17 cellular contexts compared by ENCODE assay signal in the genomic region with DNA sequence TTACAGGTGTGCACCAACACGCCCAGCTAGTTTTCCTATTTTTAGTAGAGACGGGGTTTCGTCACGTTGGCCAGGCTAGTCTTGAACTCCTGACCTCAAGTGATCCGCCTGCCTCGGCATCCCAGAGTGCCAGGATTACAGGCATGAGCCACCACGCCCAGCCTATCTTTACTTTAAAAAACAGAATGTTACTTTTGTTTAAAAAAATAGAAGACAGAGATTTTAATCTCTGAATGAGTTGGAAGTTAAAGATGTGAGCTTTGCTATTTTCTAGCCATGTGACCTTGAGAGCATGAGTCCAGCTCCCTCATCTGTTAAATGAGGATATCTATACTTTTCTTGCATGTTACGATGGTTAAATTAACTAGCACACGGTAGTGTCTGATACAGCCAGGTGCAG. TPM values are rescaled to one million over a fixed set of nuclear protein-coding genes. Genes with fewer than 3 reads are reported as not detected.
DNase-seq lines count a peak whose midpoint lies in the region; ATAC-seq and TF ChIP-seq lines count a peak whose summit lies in the region.
"Had no signal": no experiment of that assay in that cellular context is flagged by ENCODE, and none has a peak within 500 bp of the region (broad histone marks: within the 10 kb centered on the region; RNA-seq: fewer than 3 reads in every experiment).

No MANE protein-coding gene starts in this region.

- H3K27ac ChIP-seq in mammary epithelial cell (ENCODE audit: insufficient read depth, low read depth, low read length) = no peak overlapping the region
- H3K27ac ChIP-seq: 22Rv1, A549, BLaER1 had no signal

- H4K20me1 ChIP-seq in mammary epithelial cell (ENCODE audit: insufficient read depth, low read length) = no peaks in the 10 kb centered on the region

- H3K4me3 ChIP-seq in mammary epithelial cell (replicated peaks in 1 of 3; ENCODE audit: insufficient read depth in 1 of 3, low read depth in 2 of 3, low read length in 3 of 3) = no peak overlapping the region
- H3K4me3 ChIP-seq: A549, BLaER1 had no signal

- H3K9me3 Mint-ChIP-seq in MCF 10A (ENCODE audit: unreplicated experiment) = no peaks in the 10 kb centered on the region
- H3K9me3 Mint-ChIP-seq in activated CD4-positive, alpha-beta T cell treated with anti-CD3 and anti-CD28 coated beads for 36 hours (ENCODE audit: low read depth) = no peaks in the 10 kb centered on the region
- H3K9me3 Mint-ChIP-seq: CD4-positive, alpha-beta memory T cell; IgD-negative memory B cell had no signal

- peaks cover 11% of the 10 kb centered on the region for H3K79me2 ChIP-seq in mammary epithelial cell (ENCODE audit: insufficient read depth, low read length)

- H3K4me1 ChIP-seq in mammary epithelial cell (ENCODE audit: insufficient read depth, low read length) = peaks cover 4% of the 10 kb centered on the region
- H3K4me1 ChIP-seq: A549, BLaER1 had no signal

- no peak overlapping the region for H3K4me3 Mint-ChIP-seq in MCF 10A (ENCODE audit: unreplicated experiment)
- H3K4me3 Mint-ChIP-seq in activated CD4-positive, alpha-beta T cell treated with anti-CD3 and anti-CD28 coated beads for 36 hours = no peak overlapping the region
- H3K4me3 Mint-ChIP-seq: CD14-positive monocyte; CD4-positive, alpha-beta memory T cell had no signal

- no peak for TF ChIP-seq CTCF in MCF 10A (IDR thresholded peaks at IDR 0.05; ENCODE audit: unreplicated experiment)
- TF ChIP-seq CTCF in mammary epithelial cell (conservative IDR thresholded peaks at IDR 0.05 in 1 of 2, IDR thresholded peaks at IDR 0.05 in 1 of 2; ENCODE audit: extremely low read depth in 1 of 2, insufficient read depth in 1 of 2, low read depth in 1 of 2, low read length in 2 of 2) = no peak

- H3K4me2 ChIP-seq in mammary epithelial cell (ENCODE audit: insufficient read depth, low read depth, low read length) = no peak overlapping the region
- H3K4me2 ChIP-seq: A549, BLaER1 had no signal

- no peaks in the 10 kb centered on the region for H3K36me3 ChIP-seq in mammary epithelial cell (ENCODE audit: insufficient read depth, low read length)
- H3K36me3 ChIP-seq: BLaER1 had no signal

- H2AFZ ChIP-seq in mammary epithelial cell (ENCODE audit: low read depth, low read length) = no peak overlapping the region

- dilution Hi-C loops in mammary epithelial cell (cut with HindIII; ENCODE audit: low sequenced_read_pairs) = no loop called here

- no peaks in the 10 kb centered on the region for H3K4me1 Mint-ChIP-seq in MCF 10A (ENCODE audit: insufficient read depth, unreplicated experiment)
- no peaks in the 10 kb centered on the region for H3K4me1 Mint-ChIP-seq in activated CD4-positive, alpha-beta T cell treated with anti-CD3 and anti-CD28 coated beads for 36 hours

- no peak overlapping the region for H3K9ac ChIP-seq in mammary epithelial cell (ENCODE audit: insufficient read depth, low read length)
- H3K9ac ChIP-seq: BLaER1 had no signal

- BruUV-seq in MCF 10A (replicated peaks; lab: Mats Ljungman, UMichigan) (no TSS peak), mammary epithelial cell (replicated peaks; lab: Mats Ljungman, UMichigan) (no TSS peak)

- ATAC-seq in activated CD4-positive, alpha-beta T cell treated with anti-CD3 and anti-CD28 coated beads for 36 hours = no peak
- no peak for ATAC-seq in sciatic nerve
- ATAC-seq in GM18519 (IDR thresholded peaks at IDR 0.05; ENCODE audit: low FRiP score, unreplicated experiment) = no peak
- ATAC-seq: A549 had no signal

- intact Hi-C loops in MCF 10A (cut with micrococcal nuclease) = no loop called here
- intact Hi-C loops in mammary epithelial cell (cut with micrococcal nuclease) = loop anchor here (5.0 kb wide), 1 partner anchor 33 kb away; no protein-coding TSS in a partner anchor
- intact Hi-C loops in posterior vena cava (cut with DNase I) = no loop called here
- intact Hi-C loops in activated CD4-positive, alpha-beta T cell treated with anti-CD3 and anti-CD28 coated beads for 36 hours (cut with DNase I, micrococcal nuclease) = loop anchor here (5.0 to 10.0 kb wide), 7 partner anchors 225 to 1835 kb away; partner anchors contain the start of genes ADGRB2 (in 1 of the 2), LAPTM5 (in 1 of the 2), MECR (in 1 of the 2) and PTP4A2 (in 1 of the 2)
- intact Hi-C loops in sciatic nerve (cut with DNase I) = no loop called here

- in situ Hi-C loops in mammary epithelial cell (cut with MboI; ENCODE audit: low sequenced_read_pairs in 2 of 2) = no loop called here

- H3K27me3 Mint-ChIP-seq in MCF 10A (ENCODE audit: insufficient read depth, unreplicated experiment) = no peaks in the 10 kb centered on the region
- H3K27me3 Mint-ChIP-seq in activated CD4-positive, alpha-beta T cell treated with anti-CD3 and anti-CD28 coated beads for 36 hours = no peaks in the 10 kb centered on the region
- H3K27me3 Mint-ChIP-seq: CD4-positive, alpha-beta memory T cell; IgD-negative memory B cell had no signal

- WGBS in mammary epithelial cell (ENCODE audit: low coverage, missing lambda C conversion rate) = 60% methylated on average over 9 of the region's 9 CpGs

- CTCF ChIA-PET in MCF 10A (lab: Yijun Ruan, JAX) = no interaction called here
- CTCF ChIA-PET in mammary epithelial cell (lab: Charles Lee; ENCODE audit: low non-redundant PET) = no interaction called here
- CTCF ChIA-PET in activated CD4-positive, alpha-beta T cell treated with anti-CD3 and anti-CD28 coated beads for 36 hours (lab: Charles Lee) = interaction anchor here (0.6 to 0.7 kb wide), 2 partner anchors 94 to 184 kb away, joined by 3 read pairs; no protein-coding TSS in a partner anchor

- DNase-seq in MCF 10A (ENCODE audit: unreplicated experiment) (peak; percentile 9), mammary epithelial cell (no peak), amniotic epithelial cell (ENCODE audit: low read depth) (peak; percentile 22), posterior vena cava (ENCODE audit: low spot score) (peak; percentile 46), sciatic nerve (ENCODE audit: low spot score) (no peak)
- DNase-seq in activated CD4-positive, alpha-beta T cell treated with anti-CD3 and anti-CD28 coated beads for 36 hours = no peak
- DNase-seq: CD4-positive, alpha-beta memory T cell; DMS79 treated with DMSO at 0.1 percent for 48 hours; GF-D8; GOT3; H7 had no signal

- no peaks in the 10 kb centered on the region for H3K9me3 ChIP-seq in mammary epithelial cell (replicated peaks; ENCODE audit: insufficient read depth, low read length)
- H3K9me3 ChIP-seq: A549, BLaER1 had no signal

- H3K27me3 ChIP-seq in mammary epithelial cell (ENCODE audit: insufficient read depth, low read length) = no peaks in the 10 kb centered on the region
- H3K27me3 ChIP-seq: BLaER1 had no signal

- POLR2A ChIA-PET in MCF 10A (lab: Yijun Ruan, JAX) = interaction anchor here (0.7 to 1.3 kb wide), 2 partner anchors 81 to 83 kb away, joined by 3 to 4 read pairs; no protein-coding TSS in a partner anchor
- POLR2A ChIA-PET in activated CD4-positive, alpha-beta T cell treated with anti-CD3 and anti-CD28 coated beads for 36 hours (lab: Charles Lee) = no interaction called here

- no peaks in the 10 kb centered on the region for H3K36me3 Mint-ChIP-seq in MCF 10A (ENCODE audit: insufficient read depth, unreplicated experiment)
- H3K36me3 Mint-ChIP-seq in activated CD4-positive, alpha-beta T cell treated with anti-CD3 and anti-CD28 coated beads for 36 hours (ENCODE audit: low read depth) = peaks cover 9% of the 10 kb centered on the region
- H3K36me3 Mint-ChIP-seq: CD14-positive monocyte, IgD-negative memory B cell had no signal

- H3K27ac Mint-ChIP-seq in MCF 10A (ENCODE audit: low read depth, unreplicated experiment) = no peak overlapping the region
- no peak overlapping the region for H3K27ac Mint-ChIP-seq in activated CD4-positive, alpha-beta T cell treated with anti-CD3 and anti-CD28 coated beads for 36 hours
- H3K27ac Mint-ChIP-seq: CD14-positive monocyte; CD4-positive, alpha-beta memory T cell had no signal

RNA-seq across cellular contexts. Expression of gene PUM1, which starts 3.9 kb away (rescaled TPM):
- total RNA-seq in MCF 10A (2022) (107 and 110 TPM in 2 replicates), mammary epithelial cell (100 to 1,000 TPM in 1 of 2 donors, 10 to 100 TPM in 1; 91.2 to 107 TPM), posterior vena cava (10 to 100 TPM; 73.2 to 87.9 TPM), sciatic nerve (144 TPM)
- polyA plus RNA-seq in mammary epithelial cell = 94.7 TPM
- 265 TPM for polyA minus RNA-seq in mammary epithelial cell
- total RNA-seq in activated CD4-positive, alpha-beta T cell treated with anti-CD3 and anti-CD28 coated beads for 36 hours = 10 to 100 TPM; 87.1 to 91.4 TPM

Comparison
In these comparisons a context has a peak if more than half of its experiments do, and no peak if none do; other contexts are left out.
1. DNase-seq: peak in MCF 10A (single experiment), amniotic epithelial cell (single experiment) and posterior vena cava (single experiment); none in mammary epithelial cell (single experiment), activated CD4-positive, alpha-beta T cell treated with anti-CD3 and anti-CD28 coated beads for 36 hours (single experiment) and sciatic nerve (single experiment).
2. intact Hi-C loops: an anchor here in mammary epithelial cell (5.0 kb wide) and activated CD4-positive, alpha-beta T cell treated with anti-CD3 and anti-CD28 coated beads for 36 hours (5.0 to 10.0 kb wide); none called in MCF 10A, posterior vena cava and sciatic nerve.